ENCODE assay signal across 1 cellular context in the genomic region with DNA sequence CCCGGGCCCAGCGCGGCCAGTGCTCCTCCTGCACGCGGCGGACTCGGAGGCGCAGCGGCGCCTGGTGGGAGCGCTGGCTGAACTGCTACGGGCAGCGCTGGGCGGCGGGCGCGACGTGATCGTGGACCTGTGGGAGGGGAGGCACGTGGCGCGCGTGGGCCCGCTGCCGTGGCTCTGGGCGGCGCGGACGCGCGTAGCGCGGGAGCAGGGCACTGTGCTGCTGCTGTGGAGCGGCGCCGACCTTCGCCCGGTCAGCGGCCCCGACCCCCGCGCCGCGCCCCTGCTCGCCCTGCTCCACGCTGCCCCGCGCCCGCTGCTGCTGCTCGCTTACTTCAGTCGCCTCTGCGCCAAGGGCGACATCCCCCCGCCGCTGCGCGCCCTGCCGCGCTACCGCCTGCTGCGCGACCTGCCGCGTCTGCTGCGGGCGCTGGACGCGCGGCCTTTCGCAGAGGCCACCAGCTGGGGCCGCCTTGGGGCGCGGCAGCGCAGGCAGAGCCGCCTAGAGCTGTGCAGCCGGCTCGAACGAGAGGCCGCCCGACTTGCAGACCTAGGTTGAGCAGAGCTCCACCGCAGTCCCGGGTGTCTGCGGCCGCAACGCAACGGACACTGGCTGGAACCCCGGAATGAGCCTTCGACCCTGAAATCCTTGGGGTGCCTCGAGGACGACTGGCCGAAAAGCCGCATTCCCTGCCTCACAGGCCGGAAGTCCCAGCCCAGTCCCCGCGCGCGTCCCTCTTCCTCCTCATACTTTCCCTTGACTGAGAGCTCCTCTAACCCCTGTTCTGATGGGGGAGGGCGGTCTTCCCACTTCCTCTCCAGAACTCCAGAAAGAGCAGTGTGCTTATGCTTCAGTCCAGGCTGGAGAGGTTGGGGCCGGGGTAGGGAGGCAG.
A peak's percentile ranks its signal among the peaks of the same experiment; 100 is the strongest.
TF ChIP-seq lines count a peak whose summit lies in the region.

No MANE protein-coding gene starts in this region.

TF ChIP-seq in K562, 482 proteins besides CTCF, POLR2A, EP300 and RAD21 (continued from another document):
- TF ChIP-seq CHD7 (IDR thresholded peaks at IDR 0.05; ENCODE audit: low read depth, low read length) (no peak), L3MBTL2 (IDR thresholded peaks at IDR 0.05) (peak; percentile 30; the same call in 1 of the 2 replicates), CHD2 (IDR thresholded peaks at IDR 0.05; ENCODE audit: low read depth, low read length) (no peak), MLLT1 (IDR thresholded peaks at IDR 0.05) (no peak)
